Comparison of ENCODE assay signal across 32 cellular contexts in the genomic region with DNA sequence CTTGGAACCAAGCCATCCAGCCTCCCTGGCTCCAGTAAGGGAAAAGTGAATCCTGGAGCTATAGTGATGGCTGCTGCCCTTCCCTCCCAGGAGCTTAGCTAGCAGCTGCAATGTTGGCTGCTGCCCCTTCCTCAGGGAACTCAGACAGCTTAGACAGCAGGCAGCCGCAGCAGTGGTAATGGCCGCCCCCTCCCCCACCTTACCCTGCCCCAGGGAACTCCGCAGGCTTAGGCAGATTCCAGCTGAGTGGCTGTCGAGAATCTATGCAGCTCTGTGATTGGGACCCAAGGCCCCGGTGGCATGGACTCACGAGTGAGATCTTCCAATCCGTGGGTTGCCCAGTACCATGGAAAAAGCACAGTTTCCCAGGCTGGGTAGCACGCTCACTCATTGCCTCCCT.
"Had no signal": no experiment of that assay in that cellular context is flagged by ENCODE, and none has a peak within 500 bp of the region (broad histone marks: within the 10 kb centered on the region; RNA-seq: fewer than 3 reads in every experiment).

No MANE protein-coding gene starts in this region.

- H3K4me2 ChIP-seq: hepatocyte had no signal

- H3K27me3 ChIP-seq: body of pancreas, gastrocnemius medialis, hepatocyte, ovary had no signal

- H3K4me3 Mint-ChIP-seq: activated CD8-positive, alpha-beta memory T cell treated with anti-CD3 and anti-CD28 coated beads, Interleukin-2, amount 10 ng/mL, durations not matched to agents 7 days and 5 days; activated CD8-positive, alpha-beta T cell treated with anti-CD3 and anti-CD28 coated beads, Interleukin-2, amount 10 ng/mL, durations not matched to agents 7 days and 5 days; nephron; stimulated activated naive CD8-positive, alpha-beta T cell treated with anti-CD3 and anti-CD28 coated beads, Interleukin-15, Interleukin-2, amounts not matched to agents 100 ng/mL and 50 ng/mL, for 24 hours; T-helper 1 cell treated with Interleukin-12 subunit alpha and Interleukin-12 subunit beta and Interleukin-4 antibody, amounts not matched to agents 30 μg/mL and 1 μg/mL, for 36 hours had no signal

- H3K27ac Mint-ChIP-seq: activated CD8-positive, alpha-beta memory T cell treated with anti-CD3 and anti-CD28 coated beads, Interleukin-2, amount 10 ng/mL, durations not matched to agents 7 days and 5 days; activated CD8-positive, alpha-beta T cell treated with anti-CD3 and anti-CD28 coated beads, Interleukin-2, amount 10 ng/mL, durations not matched to agents 7 days and 5 days; activated naive CD4-positive, alpha-beta T cell treated with anti-CD3 and anti-CD28 coated beads, Interleukin-2, amount 50 U/mL, for 72 hours; activated T-helper 2 cell treated with anti-CD3 and anti-CD28 coated beads, Interferon-gamma antibody, Interleukin-2, Interleukin-4, amounts not matched to agents 10 μg/mL and 5 μg/mL and 100 μg/mL, durations not matched to agents 14 hours and 24 hours and 36 hours; nephron; progenitor cell of endocrine pancreas; stimulated activated naive CD8-positive, alpha-beta T cell treated with anti-CD3 and anti-CD28 coated beads, Interleukin-15, Interleukin-2, amounts not matched to agents 100 ng/mL and 50 ng/mL, for 24 hours; T-helper 1 cell treated with Interleukin-12 subunit alpha and Interleukin-12 subunit beta and Interleukin-4 antibody, amounts not matched to agents 30 μg/mL and 1 μg/mL, for 36 hours had no signal

- H3K79me2 ChIP-seq: hepatocyte had no signal

- H3K27ac ChIP-seq: body of pancreas, gastrocnemius medialis, hepatocyte, ovary, skin epidermis, thoracic aorta had no signal

- H3K4me1 ChIP-seq: body of pancreas, gastrocnemius medialis had no signal

- H3K4me3 ChIP-seq: body of pancreas, gastrocnemius medialis, hepatocyte, lung, mucosa of descending colon, ovary, skin epidermis, thoracic aorta had no signal

- H3K36me3 ChIP-seq: gastrocnemius medialis, ovary, thoracic aorta had no signal

- H3K9me3 ChIP-seq: body of pancreas, gastrocnemius medialis, ovary, thoracic aorta had no signal

- H3K4me1 Mint-ChIP-seq: activated CD8-positive, alpha-beta memory T cell treated with anti-CD3 and anti-CD28 coated beads, Interleukin-2, amount 10 ng/mL, durations not matched to agents 7 days and 5 days had no signal

- H2AFZ ChIP-seq: hepatocyte had no signal

- ATAC-seq: activated CD8-positive, alpha-beta memory T cell treated with anti-CD3 and anti-CD28 coated beads, Interleukin-2, amount 10 ng/mL, durations not matched to agents 7 days and 5 days; activated CD8-positive, alpha-beta T cell treated with anti-CD3 and anti-CD28 coated beads, Interleukin-2, amount 10 ng/mL, durations not matched to agents 7 days and 5 days; activated naive CD4-positive, alpha-beta T cell treated with anti-CD3 and anti-CD28 coated beads, Interleukin-2, amount 50 U/mL, for 72 hours; body of pancreas; gastrocnemius medialis; left lobe of liver; mucosa of descending colon; sciatic nerve had no signal

- H3K36me3 Mint-ChIP-seq: activated CD8-positive, alpha-beta memory T cell treated with anti-CD3 and anti-CD28 coated beads, Interleukin-2, amount 10 ng/mL, durations not matched to agents 7 days and 5 days; activated naive CD4-positive, alpha-beta T cell treated with anti-CD3 and anti-CD28 coated beads, Interleukin-2, amount 50 U/mL, for 72 hours had no signal

- FAIRE-seq: colon, TTC549, urothelium cell line had no signal

- DNase-seq: activated CD8-positive, alpha-beta memory T cell treated with anti-CD3 and anti-CD28 coated beads, Interleukin-2, amount 10 ng/mL, durations not matched to agents 7 days and 5 days; activated CD8-positive, alpha-beta T cell treated with anti-CD3 and anti-CD28 coated beads, Interleukin-2, amount 10 ng/mL, durations not matched to agents 7 days and 5 days; activated naive CD4-positive, alpha-beta T cell; activated T-cell treated with anti-CD3 and anti-CD28 coated beads, Interleukin-2, amount 50 U/mL, for 48 hours; anterior cingulate cortex; body of pancreas; dermis blood vessel endothelial cell; effector memory CD4-positive, alpha-beta T cell; erythroblast; gastrocnemius medialis; kidney glomerular epithelial cell; mucosa of descending colon; ovary; retina; stimulated activated CD4-positive, alpha-beta T cell treated with anti-CD3 and anti-CD28 coated beads, Interleukin-12 subunit alpha, Interleukin-12 subunit beta, amount 100 ng/mL, for 4 hours; stimulated activated CD4-positive, alpha-beta T cell treated with anti-CD3 and anti-CD28 coated beads, Interleukin-4, amount 100 ng/mL, for 1 hour; T-helper 9 cell had no signal
